ENCODE assay signal across 9 cellular contexts in genomic region chr7:16801111-16801542, GRCh38. TPM values are rescaled to one million over a fixed set of nuclear protein-coding genes. Genes with fewer than 3 reads are reported as not detected.
DNase-seq lines count a peak whose midpoint lies in the region; ATAC-seq and TF ChIP-seq lines count a peak whose summit lies in the region.
"Had no signal": no experiment of that assay in that cellular context is flagged by ENCODE, and none has a peak within 500 bp of the region (broad histone marks: within the 10 kb centered on the region; RNA-seq: fewer than 3 reads in every experiment).

No MANE protein-coding gene starts in this region.

- H3K4me3 Mint-ChIP-seq in CD14-positive monocyte (no peak overlapping the region), neural progenitor cell (no peak overlapping the region)

- BruUV-seq in Panc1 (replicated peaks; lab: Mats Ljungman, UMichigan): no TSS peak

- H3K4me3 ChIP-seq in KMS-11 (IDR thresholded peaks at IDR 0.05; ENCODE audit: insufficient read depth, low read depth, low read length) (no peak overlapping the region), Panc1 (ENCODE audit: low read depth in 2 of 2, low read length in 2 of 2) (no peak overlapping the region), neural progenitor cell (no peak overlapping the region), MG63 (no peak overlapping the region)

- DNase-seq in CD14-positive monocyte (ENCODE audit: low spot score): no peak
- no peak for DNase-seq in Panc1 (ENCODE audit: low read depth, low spot score)
- peak; percentile 67 for DNase-seq in epidermal melanocyte (ENCODE audit: insufficient read length, low spot score)
- peak; percentile 60 for DNase-seq in neural progenitor cell (ENCODE audit: low spot score)
- DNase-seq in MG63: no peak

- H2AFZ ChIP-seq in KMS-11 (ENCODE audit: low read depth) (no peak overlapping the region), neural progenitor cell (replicated peaks) (no peak overlapping the region)

- no peaks in the 10 kb centered on the region for H3K36me3 Mint-ChIP-seq in CD14-positive monocyte
- H3K36me3 Mint-ChIP-seq in neural progenitor cell: no peaks in the 10 kb centered on the region

- in situ Hi-C loops in Panc1 (cut with HindIII; ENCODE audit: low pct_unique_long_range_greater_than_20kb, low sequenced_read_pairs): no loop called here

- POLR2A ChIA-PET in Panc1 (lab: Charles Lee): interaction anchor here (1.6 kb wide), 1 partner anchor 9 kb away, joined by 3 read pairs; no protein-coding TSS in a partner anchor

- no peaks in the 10 kb centered on the region for H3K27me3 ChIP-seq in KMS-11 (ENCODE audit: insufficient read depth, low read depth)
- H3K27me3 ChIP-seq in Panc1 (ENCODE audit: control insufficient read depth, insufficient read depth, low read length): no peaks in the 10 kb centered on the region
- no peaks in the 10 kb centered on the region for H3K27me3 ChIP-seq in neural progenitor cell
- H3K27me3 ChIP-seq in MG63: no peaks in the 10 kb centered on the region
- H3K27me3 ChIP-seq: neutrophil had no signal

- no peaks in the 10 kb centered on the region for H3K9me3 Mint-ChIP-seq in CD14-positive monocyte
- H3K9me3 Mint-ChIP-seq in neural progenitor cell: no peaks in the 10 kb centered on the region

- H3K4me2 ChIP-seq in KMS-11 (no peak overlapping the region), neural progenitor cell (no peak overlapping the region)

- no peaks in the 10 kb centered on the region for H3K79me2 ChIP-seq in KMS-11 (ENCODE audit: insufficient read depth, low read depth)
- no peaks in the 10 kb centered on the region for H3K79me2 ChIP-seq in neural progenitor cell (ENCODE audit: low read depth)

- H3K4me1 Mint-ChIP-seq in CD14-positive monocyte: no peaks in the 10 kb centered on the region
- peaks cover 12% of the 10 kb centered on the region for H3K4me1 Mint-ChIP-seq in neural progenitor cell

- H3K4me1 ChIP-seq in KMS-11 (ENCODE audit: low read depth, poor library complexity, severe bottlenecking): no peaks in the 10 kb centered on the region
- H3K4me1 ChIP-seq in Panc1 (ENCODE audit: control insufficient read depth, insufficient read depth, low read length): peaks cover 36% of the 10 kb centered on the region
- no peaks in the 10 kb centered on the region for H3K4me1 ChIP-seq in neural progenitor cell

- H3K9ac ChIP-seq in KMS-11 (no peak overlapping the region), neural progenitor cell (no peak overlapping the region)

- CTCF ChIA-PET in Panc1 (lab: Charles Lee): interaction anchor here (0.5 to 2.6 kb wide), 10 partner anchors 52 to 1497 kb away, joined by 3 to 9 read pairs (median 5); no protein-coding TSS in a partner anchor

- H3K27ac ChIP-seq in KMS-11 (no peak overlapping the region), Panc1 (ENCODE audit: low read length) (peak overlapping the region; percentile 75), neural progenitor cell (no peak overlapping the region)
- H3K27ac ChIP-seq: neutrophil had no signal

- H3K27ac Mint-ChIP-seq in CD14-positive monocyte (no peak overlapping the region), neural progenitor cell (no peak overlapping the region)

- ATAC-seq in GM18909 (IDR thresholded peaks at IDR 0.05; ENCODE audit: poor library complexity, unreplicated experiment): peak; percentile 66
- peak; percentile 43; the same call in 1 of the 2 replicates for ATAC-seq in Panc1
- ATAC-seq in HG03025 (IDR thresholded peaks at IDR 0.05; ENCODE audit: low FRiP score, unreplicated experiment): no peak

- H3K9me3 ChIP-seq in Panc1 (ENCODE audit: control insufficient read depth, insufficient read depth, low read depth, low read length) (no peaks in the 10 kb centered on the region), neural progenitor cell (ENCODE audit: low read depth) (no peaks in the 10 kb centered on the region), MG63 (no peaks in the 10 kb centered on the region)
- H3K9me3 ChIP-seq: neutrophil had no signal

- no peaks in the 10 kb centered on the region for H4K20me1 ChIP-seq in KMS-11 (ENCODE audit: insufficient read depth)
- H4K20me1 ChIP-seq in neural progenitor cell (ENCODE audit: low read depth): no peaks in the 10 kb centered on the region

- H3K27me3 Mint-ChIP-seq in CD14-positive monocyte (ENCODE audit: low read depth in 3 of 3): no peaks in the 10 kb centered on the region
- H3K27me3 Mint-ChIP-seq in neural progenitor cell (ENCODE audit: insufficient read depth, low read depth): no peaks in the 10 kb centered on the region

- peak; percentile 73 for TF ChIP-seq CTCF in CD14-positive monocyte (IDR thresholded peaks at IDR 0.05)
- TF ChIP-seq CTCF in KMS-11 (conservative IDR thresholded peaks at IDR 0.05; ENCODE audit: low read depth, low read length): peak; percentile 72
- peak; percentile 75; the same call in 1 of the 2 replicates for TF ChIP-seq CTCF in Panc1 (IDR thresholded peaks at IDR 0.05)
- peak; percentile 68 for TF ChIP-seq CTCF in neural progenitor cell (IDR thresholded peaks at IDR 0.05)

- intact Hi-C loops in CD14-positive monocyte (cut with micrococcal nuclease) (loop anchor here (5.0 kb wide), 1 partner anchor 116 kb away; no protein-coding TSS in a partner anchor), Panc1 (cut with micrococcal nuclease; ENCODE audit: unreplicated experiment) (loop anchor here (5.0 kb wide), 1 partner anchor 99 kb away; no protein-coding TSS in a partner anchor)

- no peaks in the 10 kb centered on the region for H3F3A ChIP-seq in neural progenitor cell (ENCODE audit: low read depth)

- H3K36me3 ChIP-seq in KMS-11 (ENCODE audit: insufficient read depth) (no peaks in the 10 kb centered on the region), Panc1 (ENCODE audit: control insufficient read depth, insufficient read depth, low read length) (peaks cover 23% of the 10 kb centered on the region), neural progenitor cell (no peaks in the 10 kb centered on the region), MG63 (no peaks in the 10 kb centered on the region)
- H3K36me3 ChIP-seq: neutrophil had no signal

RNA-seq across cellular contexts. Expression of gene AGR2, which starts 3.7 kb away (rescaled TPM):
- polyA plus RNA-seq in CD14-positive monocyte: not detected
- total RNA-seq in Panc1 (2021; ENCODE audit: unreplicated experiment) (147 TPM), neural progenitor cell (ENCODE audit: low replicate concordance) (not detected in 2 replicates)
- polyA plus RNA-seq in Panc1 (2012; ENCODE audit: insufficient read length): 128 TPM
- total RNA-seq in MG63 (2014; rRNA removed; shearing (Covaris generic); ENCODE audit: low replicate concordance): not detected in 2 replicates

RNA-seq across cellular contexts. Expression of gene TSPAN13, which starts 47.6 kb away (rescaled TPM):
- polyA plus RNA-seq in CD14-positive monocyte: under 1 TPM; 0.16 to 0.17 TPM
- total RNA-seq in Panc1 (2021; ENCODE audit: unreplicated experiment) (80.8 TPM), neural progenitor cell (ENCODE audit: low replicate concordance) (25.6 and 41.2 TPM in 2 replicates)
- polyA plus RNA-seq in Panc1 (2012; ENCODE audit: insufficient read length): 54.4 TPM
- total RNA-seq in MG63 (2014; rRNA removed; shearing (Covaris generic); ENCODE audit: low replicate concordance): 1.2 and 5.0 TPM in 2 replicates

Comparison
In these comparisons a context has a peak if more than half of its experiments do, and no peak if none do; other contexts are left out.
1. DNase-seq: peak in epidermal melanocyte (single experiment) and neural progenitor cell (single experiment); none in CD14-positive monocyte (single experiment), Panc1 (single experiment) and MG63 (single experiment).
2. RNA of gene AGR2, which starts 3.7 kb away (total RNA-seq): 147 TPM in Panc1 (single experiment); not detected in neural progenitor cell and not detected in MG63; every median in the first group is over 100 times any median in the second.
3. Peak in every context shown above with its lines, with median percentiles within 50 percentile points of each other: CTCF ChIP-seq.